Comparison of ENCODE assay signal across 8 cellular contexts in genomic region chr14:93936245-93936644, GRCh38. TPM values are rescaled to one million over a fixed set of nuclear protein-coding genes. Genes with fewer than 3 reads are reported as not detected.
DNase-seq lines count a peak whose midpoint lies in the region; ATAC-seq and TF ChIP-seq lines count a peak whose summit lies in the region.

No MANE protein-coding gene starts in this region.

- intact Hi-C loops in sciatic nerve (cut with DNase I), result no loop called here

- POLR2A ChIA-PET in HEK293 (lab: Yijun Ruan, JAX), result no interaction called here
- POLR2A ChIA-PET in RWPE1 (lab: Yijun Ruan, JAX; ENCODE audit: low non-redundant PET), result no interaction called here

- H3K9me3 ChIP-seq in HEK293 (ENCODE audit: control insufficient read depth, insufficient read depth, low read depth, low read length), result no peaks in the 10 kb centered on the region

- no peaks in the 10 kb centered on the region for H3K36me3 ChIP-seq in HEK293 (ENCODE audit: control insufficient read depth in 2 of 2, insufficient read depth in 1 of 2, low read length in 2 of 2)

- H3K27ac ChIP-seq in HEK293 (ENCODE audit: extremely low read depth, low read depth, low read length), result no peak overlapping the region
- no peak overlapping the region for H3K27ac ChIP-seq in RWPE1

- CTCF ChIA-PET in HEK293 (lab: Yijun Ruan, JAX) (interaction anchor here (0.6 to 7.0 kb wide), 15 partner anchors 9 to 782 kb away, joined by 3 to 111 read pairs (median 4); no protein-coding TSS in a partner anchor), RWPE1 (lab: Yijun Ruan, JAX) (interaction anchor here (0.6 to 2.2 kb wide), 11 partner anchors 11 to 463 kb away, joined by 3 to 11 read pairs (median 4); no protein-coding TSS in a partner anchor)

- DNase-seq in D341Med (ENCODE audit: low spot score) (peak; percentile 70), RWPE1 (ENCODE audit: low spot score) (peak; percentile 38), glomerular visceral epithelial cell (ENCODE audit: extremely low spot score) (peak; percentile 35), NK-92 (lab: John Stamatoyannopoulos, UW; ENCODE audit: unreplicated experiment) (no peak), sciatic nerve (ENCODE audit: low spot score) (no peak), NCI-H1048 (lab: John Stamatoyannopoulos, UW) (no peak)
- no peak for DNase-seq in activated naive CD4-positive, alpha-beta T cell treated with anti-CD3 and anti-CD28 coated beads, Interleukin-2, amount 50 U/mL, for 16 hours

- ATAC-seq in sciatic nerve, result no peak

- H3K4me3 ChIP-seq in HEK293 (ENCODE audit: low read depth, low read length), result no peak overlapping the region

- TF ChIP-seq CTCF in HEK293 (tag by site-specific recombination; IDR thresholded peaks at IDR 0.05) (peak; percentile 53; the same call in 1 of the 2 replicates), RWPE1 (conservative IDR thresholded peaks at IDR 0.05; ENCODE audit: low read depth) (peak; percentile 49)

- peaks cover 5% of the 10 kb centered on the region for H3K4me1 ChIP-seq in HEK293 (ENCODE audit: control insufficient read depth, insufficient read depth, low read length)

TF ChIP-seq in HEK293, 187 proteins besides CTCF, POLR2A, EP300 and RAD21:
- no peak for TF ChIP-seq ZXDB (tag by site-specific recombination; IDR thresholded peaks at IDR 0.05)
- no peak for TF ChIP-seq ATF2 (tag by site-specific recombination; IDR thresholded peaks at IDR 0.05; ENCODE audit: low read depth)
- 0 out of 2 replicates have a peak, but pooled peaks have one; percentile 17 for TF ChIP-seq ZNF692 (tag by site-specific recombination; IDR thresholded peaks at IDR 0.05)
- no peak for TF ChIP-seq FEZF1 (tag by site-specific recombination; IDR thresholded peaks at IDR 0.05)
- peak; percentile 59 for TF ChIP-seq ZNF654 (tag by site-specific recombination; IDR thresholded peaks at IDR 0.05; ENCODE audit: low read depth)
- TF ChIP-seq PRDM10 (tag by site-specific recombination; IDR thresholded peaks at IDR 0.05), result peak; percentile 47; the same call in 1 of the 2 replicates
- no peak for TF ChIP-seq ZNF747 (tag by site-specific recombination; IDR thresholded peaks at IDR 0.05)
- no peak for TF ChIP-seq ZNF518A (tag by site-specific recombination; conservative IDR thresholded peaks at IDR 0.05; ENCODE audit: low read depth)
- 0 out of 2 replicates have a peak, but pooled peaks have one; percentile 29 for TF ChIP-seq ZNF660 (tag by site-specific recombination; IDR thresholded peaks at IDR 0.05)
- TF ChIP-seq ZNF2 (tag by site-specific recombination; IDR thresholded peaks at IDR 0.05), result 0 out of 2 replicates have a peak, but pooled peaks have one; percentile 32
- TF ChIP-seq SCRT2 (tag by site-specific recombination; IDR thresholded peaks at IDR 0.05), result no peak

RNA-seq across cellular contexts. Expression of gene FAM181A, which starts 9.1 kb away (rescaled TPM):
- total RNA-seq in sciatic nerve, result not detected

RNA-seq across cellular contexts. Expression of gene ASB2, which starts 40.1 kb away (rescaled TPM):
- total RNA-seq in sciatic nerve, result 1.4 TPM

Comparison
In these comparisons a context has a peak if more than half of its experiments do, and no peak if none do; other contexts are left out.
1. DNase-seq: peak in D341Med (single experiment), RWPE1 (single experiment) and glomerular visceral epithelial cell (single experiment); none in NK-92 (single experiment), sciatic nerve (single experiment), NCI-H1048 (single experiment) and activated naive CD4-positive, alpha-beta T cell treated with anti-CD3 and anti-CD28 coated beads, Interleukin-2, amount 50 U/mL, for 16 hours (single experiment).